11 cellular contexts compared by ENCODE assay signal in the genomic region with DNA sequence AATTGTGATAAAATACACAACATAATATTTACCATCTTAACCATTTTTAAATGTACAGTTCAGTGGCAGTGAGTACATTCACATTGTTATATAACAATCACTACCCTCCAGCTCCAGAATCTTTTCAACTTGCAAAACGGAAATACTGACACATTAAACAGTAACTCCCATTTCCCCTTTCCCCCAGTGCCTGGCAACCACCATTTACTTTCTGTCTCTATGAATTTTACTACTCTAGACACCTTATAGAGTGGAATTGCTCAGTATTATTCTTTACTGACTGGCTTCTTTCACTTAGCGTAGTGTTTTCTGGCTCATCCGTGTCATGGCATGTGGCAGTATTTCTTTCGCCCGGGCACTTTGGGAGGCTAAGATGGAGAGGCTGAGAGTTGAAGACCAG. TPM values are rescaled to one million over a fixed set of nuclear protein-coding genes. Genes with fewer than 3 reads are reported as not detected.
DNase-seq lines count a peak whose midpoint lies in the region; ATAC-seq and TF ChIP-seq lines count a peak whose summit lies in the region.
"Had no signal": no experiment of that assay in that cellular context is flagged by ENCODE, and none has a peak within 500 bp of the region (broad histone marks: within the 10 kb centered on the region; RNA-seq: fewer than 3 reads in every experiment).

No MANE protein-coding gene starts in this region.

- TF ChIP-seq CTCF in MM.1S (IDR thresholded peaks at IDR 0.05; ENCODE audit: low read length) (no peak), A673 (conservative IDR thresholded peaks at IDR 0.05; ENCODE audit: low read depth, low read length) (no peak)
- TF ChIP-seq CTCF in CD8-positive, alpha-beta T cell (IDR thresholded peaks at IDR 0.05): no peak

- no peaks in the 10 kb centered on the region for H3F3A ChIP-seq in MM.1S (ENCODE audit: insufficient read depth, low read length)

- H4K20me1 ChIP-seq in MM.1S (ENCODE audit: insufficient read depth, low read length): no peaks in the 10 kb centered on the region

- H3K4me3 Mint-ChIP-seq in activated T-cell treated with anti-CD3 and anti-CD28 coated beads, Interleukin-2, amount 50 U/mL, for 24 hours: no peak overlapping the region
- H3K4me3 Mint-ChIP-seq in naive thymus-derived CD8-positive, alpha-beta T cell: no peak overlapping the region
- no peak overlapping the region for H3K4me3 Mint-ChIP-seq in CD8-positive, alpha-beta T cell
- H3K4me3 Mint-ChIP-seq: activated CD4-positive, alpha-beta T cell treated with anti-CD3 and anti-CD28 coated beads, Interleukin-2, amount 10 ng/mL, durations not matched to agents 24 days and 14 days; IgD-negative memory B cell had no signal

- H3K4me2 ChIP-seq in MM.1S (ENCODE audit: low read depth, low read length): no peak overlapping the region

- H3K9ac ChIP-seq in MM.1S (ENCODE audit: low read length): no peak overlapping the region

- H3K9me3 Mint-ChIP-seq in activated T-cell treated with anti-CD3 and anti-CD28 coated beads, Interleukin-2, amount 50 U/mL, for 24 hours: no peaks in the 10 kb centered on the region
- H3K9me3 Mint-ChIP-seq in naive thymus-derived CD8-positive, alpha-beta T cell: no peaks in the 10 kb centered on the region
- no peaks in the 10 kb centered on the region for H3K9me3 Mint-ChIP-seq in CD8-positive, alpha-beta T cell
- H3K9me3 Mint-ChIP-seq: activated CD4-positive, alpha-beta T cell treated with anti-CD3 and anti-CD28 coated beads, Interleukin-2, amount 10 ng/mL, durations not matched to agents 24 days and 14 days; IgD-negative memory B cell had no signal

- no peaks in the 10 kb centered on the region for H3K27me3 Mint-ChIP-seq in activated T-cell treated with anti-CD3 and anti-CD28 coated beads, Interleukin-2, amount 50 U/mL, for 24 hours
- no peaks in the 10 kb centered on the region for H3K27me3 Mint-ChIP-seq in naive thymus-derived CD8-positive, alpha-beta T cell
- no peaks in the 10 kb centered on the region for H3K27me3 Mint-ChIP-seq in CD8-positive, alpha-beta T cell (ENCODE audit: low read depth)
- H3K27me3 Mint-ChIP-seq: activated CD4-positive, alpha-beta T cell treated with anti-CD3 and anti-CD28 coated beads, Interleukin-2, amount 10 ng/mL, durations not matched to agents 24 days and 14 days; IgD-negative memory B cell had no signal

- peaks cover 36% of the 10 kb centered on the region for H3K4me1 Mint-ChIP-seq in activated T-cell treated with anti-CD3 and anti-CD28 coated beads, Interleukin-2, amount 50 U/mL, for 24 hours (ENCODE audit: low read depth)
- peaks cover 8 to 19% (median 16%) of the 10 kb centered on the region in 4 donors for H3K4me1 Mint-ChIP-seq in naive thymus-derived CD8-positive, alpha-beta T cell
- peaks cover 18% of the 10 kb centered on the region for H3K4me1 Mint-ChIP-seq in CD8-positive, alpha-beta T cell (ENCODE audit: low read depth)

- H3K36me3 ChIP-seq in MM.1S (replicated peaks; ENCODE audit: insufficient read depth, low read length): no peaks in the 10 kb centered on the region
- H3K36me3 ChIP-seq in A673 (ENCODE audit: insufficient read depth, low read length, poor library complexity, severe bottlenecking): no peaks in the 10 kb centered on the region
- H3K36me3 ChIP-seq in CD8-positive, alpha-beta T cell (ENCODE audit: insufficient read depth, low read length): peaks cover 4% of the 10 kb centered on the region

- no peaks in the 10 kb centered on the region for H3K9me3 ChIP-seq in MM.1S (replicated peaks; ENCODE audit: insufficient read depth, low read length)
- no peaks in the 10 kb centered on the region for H3K9me3 ChIP-seq in A673 (ENCODE audit: low read depth, low read length, poor library complexity, severe bottlenecking)
- no peaks in the 10 kb centered on the region for H3K9me3 ChIP-seq in CD8-positive, alpha-beta T cell (ENCODE audit: low read length)

- CTCF ChIA-PET in A673 (lab: Charles Lee): no interaction called here
- CTCF ChIA-PET in CD8-positive, alpha-beta T cell (lab: Charles Lee): interaction anchor here (0.9 to 4.8 kb wide), 3 partner anchors 8 to 675 kb away, joined by 3 to 29 read pairs (median 6); no protein-coding TSS in a partner anchor

- no peak overlapping the region for H2AFZ ChIP-seq in MM.1S (ENCODE audit: low read length)

- POLR2A ChIA-PET in naive thymus-derived CD8-positive, alpha-beta T cell (lab: Charles Lee): no interaction called here
- POLR2A ChIA-PET in A673 (lab: Charles Lee; ENCODE audit: low non-redundant PET): interaction anchor here (0.6 kb wide), 1 partner anchor 78 kb away, joined by 3 read pairs; no protein-coding TSS in a partner anchor
- POLR2A ChIA-PET in CD8-positive, alpha-beta T cell (lab: Charles Lee): no interaction called here

- BruUV-seq in A673 (replicated peaks; lab: Mats Ljungman, UMichigan): no TSS peak

- peak overlapping the region; percentile 57 for H3K27ac Mint-ChIP-seq in activated T-cell treated with anti-CD3 and anti-CD28 coated beads, Interleukin-2, amount 50 U/mL, for 24 hours
- H3K27ac Mint-ChIP-seq in naive thymus-derived CD8-positive, alpha-beta T cell: peak overlapping the region; percentile 21 to 87 (median 49)
- no peak overlapping the region for H3K27ac Mint-ChIP-seq in CD8-positive, alpha-beta T cell
- H3K27ac Mint-ChIP-seq: activated CD4-positive, alpha-beta T cell treated with anti-CD3 and anti-CD28 coated beads, Interleukin-2, amount 10 ng/mL, durations not matched to agents 24 days and 14 days had no signal

- H3K27me3 ChIP-seq in MM.1S (replicated peaks; ENCODE audit: insufficient read depth, low read length) (no peaks in the 10 kb centered on the region), A673 (replicated peaks; ENCODE audit: insufficient read depth, low read depth, low read length, poor library complexity) (no peaks in the 10 kb centered on the region)
- no peaks in the 10 kb centered on the region for H3K27me3 ChIP-seq in CD8-positive, alpha-beta T cell (ENCODE audit: insufficient read depth, low read length)

- H3K4me3 ChIP-seq in MM.1S (ENCODE audit: low read length) (no peak overlapping the region), A673 (ENCODE audit: low read depth, low read length, poor library complexity, severe bottlenecking) (no peak overlapping the region)
- no peak overlapping the region for H3K4me3 ChIP-seq in CD8-positive, alpha-beta T cell (ENCODE audit: low read depth, low read length)

- peaks cover 10% of the 10 kb centered on the region for H3K4me1 ChIP-seq in MM.1S (ENCODE audit: low read length)
- no peaks in the 10 kb centered on the region for H3K4me1 ChIP-seq in A673 (ENCODE audit: insufficient read depth, low read length, poor library complexity, severe bottlenecking)
- H3K4me1 ChIP-seq in CD8-positive, alpha-beta T cell (ENCODE audit: insufficient read depth, low read length): no peaks in the 10 kb centered on the region

- ATAC-seq in HG02610 (IDR thresholded peaks at IDR 0.05; ENCODE audit: unreplicated experiment): peak; percentile 74
- peak in 1 of 2 donors; percentile 47 for ATAC-seq in naive thymus-derived CD8-positive, alpha-beta T cell
- no peak for ATAC-seq in CD8-positive, alpha-beta T cell

- H3K79me2 ChIP-seq in MM.1S (ENCODE audit: low read length): no peaks in the 10 kb centered on the region

- H3K9me2 ChIP-seq in MM.1S (replicated peaks; ENCODE audit: insufficient read depth, low read length): no peaks in the 10 kb centered on the region

- no peak overlapping the region for H3K27ac ChIP-seq in MM.1S (ENCODE audit: low read length)
- H3K27ac ChIP-seq in A673 (ENCODE audit: low read depth, low read length, poor library complexity, severe bottlenecking): no peak overlapping the region
- no peak overlapping the region for H3K27ac ChIP-seq in CD8-positive, alpha-beta T cell (ENCODE audit: low read depth, low read length)

- no peak for DNase-seq in activated T-cell treated with anti-CD3 and anti-CD28 coated beads, Interleukin-2, amount 50 U/mL, for 24 hours
- no peak for DNase-seq in activated T-cell treated with anti-CD3 and anti-CD28 coated beads for 4 hours
- DNase-seq in MM.1S: peak; percentile 12
- peak in 1 of 10 donors; percentile 9 for DNase-seq in naive thymus-derived CD8-positive, alpha-beta T cell
- DNase-seq in nucleus accumbens (lab: John Stamatoyannopoulos, UW): no peak
- no peak for DNase-seq in A673 (ENCODE audit: low spot score)
- no peak for DNase-seq in CD8-positive, alpha-beta T cell
- DNase-seq: activated CD4-positive, alpha-beta T cell treated with anti-CD3 and anti-CD28 coated beads, Interleukin-2, amount 10 ng/mL, durations not matched to agents 24 days and 14 days; occipital lobe had no signal

- intact Hi-C loops in A673 (cut with micrococcal nuclease; ENCODE audit: unreplicated experiment): no loop called here
- intact Hi-C loops in CD8-positive, alpha-beta T cell (cut with DNase I, micrococcal nuclease): no loop called here

- H3K36me3 Mint-ChIP-seq in activated T-cell treated with anti-CD3 and anti-CD28 coated beads, Interleukin-2, amount 50 U/mL, for 24 hours (ENCODE audit: low read depth): peaks cover 48% of the 10 kb centered on the region
- H3K36me3 Mint-ChIP-seq in naive thymus-derived CD8-positive, alpha-beta T cell: peaks cover 0 to 18% (median 5%) of the 10 kb centered on the region in 3 donors
- H3K36me3 Mint-ChIP-seq in CD8-positive, alpha-beta T cell: peaks cover 22% of the 10 kb centered on the region
- H3K36me3 Mint-ChIP-seq: IgD-negative memory B cell had no signal

RNA-seq across cellular contexts. Expression of a gene that starts 32.6 kb away (rescaled TPM):
- 10 to 100 TPM; 23.7 to 26.8 TPM for total RNA-seq in naive thymus-derived CD8-positive, alpha-beta T cell
- 10 to 100 TPM; 18.6 to 25.3 (median 25.2) TPM for polyA plus RNA-seq in naive thymus-derived CD8-positive, alpha-beta T cell
- total RNA-seq in A673 (2021): 27.3 and 35.4 TPM in 2 replicates
- 10 to 100 TPM; 31.3 to 33.8 TPM for total RNA-seq in CD8-positive, alpha-beta T cell

RNA-seq across cellular contexts. Expression of a gene that starts 32.9 kb away (rescaled TPM):
- under 1 TPM; 0.30 to 0.60 TPM for total RNA-seq in naive thymus-derived CD8-positive, alpha-beta T cell
- under 1 TPM; 0.06 to 0.52 (median 0.16) TPM for polyA plus RNA-seq in naive thymus-derived CD8-positive, alpha-beta T cell
- 0.68 and 0.86 TPM in 2 replicates for total RNA-seq in A673 (2021)
- total RNA-seq in CD8-positive, alpha-beta T cell: under 1 TPM; 0.19 to 0.33 TPM
- polyA plus RNA-seq: IgD-negative memory B cell had no signal
